ENCODE assay signal across 8 cellular contexts in genomic region chr11:46117842-46118241, GRCh38. TPM values are rescaled to one million over a fixed set of nuclear protein-coding genes. Genes with fewer than 3 reads are reported as not detected.
DNase-seq lines count a peak whose midpoint lies in the region; ATAC-seq and TF ChIP-seq lines count a peak whose summit lies in the region.

No MANE protein-coding gene starts in this region.

- H3K27me3 ChIP-seq in breast epithelium (no peaks in the 10 kb centered on the region), PC-3 (ENCODE audit: low read length) (no peaks in the 10 kb centered on the region), tibial artery (no peaks in the 10 kb centered on the region)

- peaks cover 15% of the 10 kb centered on the region for H3K36me3 Mint-ChIP-seq in MCF 10A (ENCODE audit: insufficient read depth, unreplicated experiment)

- H3F3A ChIP-seq in PC-3 (ENCODE audit: low read length, unreplicated experiment): no peaks in the 10 kb centered on the region

- peak overlapping the region; percentile 83 for H3K27ac Mint-ChIP-seq in MCF 10A (ENCODE audit: low read depth, unreplicated experiment)

- H2AFZ ChIP-seq in PC-3 (ENCODE audit: low read length): no peak overlapping the region

- no peak for DNase-seq in MCF 10A (ENCODE audit: unreplicated experiment)
- DNase-seq in breast epithelium (ENCODE audit: low spot score in 2 of 2): no peak
- DNase-seq in PC-3: no peak
- DNase-seq in epithelial cell of esophagus (ENCODE audit: low read depth): no peak
- DNase-seq in tibial artery: no peak
- DNase-seq in NCI-H510A (lab: John Stamatoyannopoulos, UW): no peak

- H3K27me3 Mint-ChIP-seq in MCF 10A (ENCODE audit: insufficient read depth, unreplicated experiment): no peaks in the 10 kb centered on the region

- H3K4me1 ChIP-seq in breast epithelium (no peaks in the 10 kb centered on the region), PC-3 (ENCODE audit: insufficient read depth, low read length) (0 out of 2 replicates have a peak, but pooled peaks cover 3% of the 10 kb centered on the region), tibial artery (peaks cover 0 to 55% (median 17%) of the 10 kb centered on the region in 4 donors)

- H3K9ac ChIP-seq in PC-3 (ENCODE audit: low read length): no peak overlapping the region

- intact Hi-C loops in MCF 10A (cut with micrococcal nuclease): loop anchor here (2.0 kb wide), 1 partner anchor 153 kb away; no protein-coding TSS in a partner anchor
- intact Hi-C loops in breast epithelium (cut with DNase I; ENCODE audit: low total_unique reads): no loop called here
- intact Hi-C loops in PC-3 (cut with micrococcal nuclease): loop anchor here (5.0 kb wide), 1 partner anchor 151 kb away; no protein-coding TSS in a partner anchor
- intact Hi-C loops in tibial artery (cut with DNase I; ENCODE audit: low total_unique reads): no loop called here

- H3K4me3 ChIP-seq in breast epithelium (peak overlapping the region in 1 of 3 donors; percentile 79), PC-3 (ENCODE audit: low read length) (peak overlapping the region; percentile 78; the same call in 1 of the 2 replicates), epithelial cell of esophagus (ENCODE audit: low read length) (no peak overlapping the region), tibial artery (no peak overlapping the region)

- H3K27ac ChIP-seq in breast epithelium (no peak overlapping the region), PC-3 (ENCODE audit: low read length) (no peak overlapping the region), tibial artery (peak overlapping the region; percentile 94 to 95)

- peak overlapping the region; percentile 94 for H3K4me3 Mint-ChIP-seq in MCF 10A (ENCODE audit: unreplicated experiment)

- CTCF ChIA-PET in MCF 10A (lab: Yijun Ruan, JAX): interaction anchor here (1.0 to 2.2 kb wide), 4 partner anchors 10 to 472 kb away, joined by 3 to 9 read pairs (median 6); no protein-coding TSS in a partner anchor
- CTCF ChIA-PET in PC-3 (lab: Charles Lee): no interaction called here

- H3K79me2 ChIP-seq in PC-3 (ENCODE audit: low read length): peaks cover 35% of the 10 kb centered on the region

- ATAC-seq in PC-3 (no peak), GM18505 (IDR thresholded peaks at IDR 0.05; ENCODE audit: unreplicated experiment) (no peak), GM18873 (IDR thresholded peaks at IDR 0.05; ENCODE audit: low FRiP score, unreplicated experiment) (no peak)

- no peaks in the 10 kb centered on the region for H3K9me3 ChIP-seq in breast epithelium
- no peaks in the 10 kb centered on the region for H3K9me3 ChIP-seq in PC-3 (ENCODE audit: low read length)
- no peaks in the 10 kb centered on the region for H3K9me3 ChIP-seq in tibial artery

- no peaks in the 10 kb centered on the region for H3K9me2 ChIP-seq in PC-3 (replicated peaks; ENCODE audit: low read length)

- H3K9me3 Mint-ChIP-seq in MCF 10A (ENCODE audit: unreplicated experiment): peaks cover 7% of the 10 kb centered on the region

- H3K36me3 ChIP-seq in breast epithelium (no peaks in the 10 kb centered on the region), PC-3 (ENCODE audit: low read depth, low read length) (no peaks in the 10 kb centered on the region; the same call in 1 of the 2 replicates), tibial artery (no peaks in the 10 kb centered on the region)

- H3K4me2 ChIP-seq in PC-3 (ENCODE audit: low read length): peak overlapping the region; percentile 79

- BruUV-seq in MCF 10A (replicated peaks; lab: Mats Ljungman, UMichigan) (no TSS peak), PC-3 (replicated peaks; lab: Mats Ljungman, UMichigan) (no TSS peak)

- H4K20me1 ChIP-seq in PC-3 (ENCODE audit: low read length): no peaks in the 10 kb centered on the region

- TF ChIP-seq POLR2A in breast epithelium (IDR thresholded peaks at IDR 0.05) (no peak), GM18505 (IDR thresholded peaks at IDR 0.05; ENCODE audit: borderline replicate concordance, extremely low read depth, insufficient read depth, insufficient read length) (no peak)

- peaks cover 28% of the 10 kb centered on the region for H3K4me1 Mint-ChIP-seq in MCF 10A (ENCODE audit: insufficient read depth, unreplicated experiment)

- POLR2A ChIA-PET in MCF 10A (lab: Yijun Ruan, JAX) (interaction anchor here (0.7 to 2.1 kb wide), 7 partner anchors 10 to 275 kb away, joined by 3 to 4 read pairs (median 3); no protein-coding TSS in a partner anchor), PC-3 (lab: Charles Lee; ENCODE audit: unreplicated experiment) (no interaction called here)

- TF ChIP-seq CTCF in MCF 10A (IDR thresholded peaks at IDR 0.05; ENCODE audit: unreplicated experiment): peak; percentile 28
- no peak for TF ChIP-seq CTCF in breast epithelium (IDR thresholded peaks at IDR 0.05)
- TF ChIP-seq CTCF in PC-3 (conservative IDR thresholded peaks at IDR 0.05; ENCODE audit: low read depth, low read length): peak; percentile 55; the same call in 1 of the 2 replicates
- TF ChIP-seq CTCF in epithelial cell of esophagus (IDR thresholded peaks at IDR 0.05; ENCODE audit: insufficient read depth, low read depth, low read length, missing control alignments): peak; percentile 17
- no peak for TF ChIP-seq CTCF in tibial artery (IDR thresholded peaks at IDR 0.05)

RNA-seq across cellular contexts. Expression of gene PHF21A, which starts 3.4 kb away (rescaled TPM):
- total RNA-seq in MCF 10A (2022) (33.2 and 37.6 TPM in 2 replicates), breast epithelium (10 to 100 TPM; 23.4 to 70.8 (median 42.7) TPM), PC-3 (2014; rRNA removed) (6.2 and 8.2 TPM in 2 replicates)

Comparison
In these comparisons a context has a peak if more than half of its experiments do, and no peak if none do; other contexts are left out.
1. CTCF ChIP-seq: peak in MCF 10A (single experiment), PC-3 (single experiment) and epithelial cell of esophagus (single experiment); none in breast epithelium (0 of 3) and tibial artery (0 of 2).
2. intact Hi-C loops: an anchor here in MCF 10A (2.0 kb wide) and PC-3 (5.0 kb wide); none called in breast epithelium and tibial artery.
3. H3K27ac ChIP-seq: peak in tibial artery (2 of 2); none in breast epithelium (0 of 2) and PC-3 (single experiment).